17 cellular contexts compared by ENCODE assay signal in genomic region chr15:77623008-77623877, GRCh38. TPM values are rescaled to one million over a fixed set of nuclear protein-coding genes. Genes with fewer than 3 reads are reported as not detected.
A peak's percentile ranks its signal among the peaks of the same experiment; 100 is the strongest.
DNase-seq lines count a peak whose midpoint lies in the region; ATAC-seq and TF ChIP-seq lines count a peak whose summit lies in the region.
"Had no signal": no experiment of that assay in that cellular context is flagged by ENCODE, and none has a peak within 500 bp of the region (broad histone marks: within the 10 kb centered on the region; RNA-seq: fewer than 3 reads in every experiment).

No MANE protein-coding gene starts in this region.

- no peaks in the 10 kb centered on the region for H3K79me2 ChIP-seq in hepatocyte

- intact Hi-C loops in Caco-2 (cut with micrococcal nuclease; ENCODE audit: unreplicated experiment), result no loop called here
- intact Hi-C loops in activated CD4-positive, alpha-beta T cell treated with anti-CD3 and anti-CD28 coated beads for 36 hours (cut with DNase I, micrococcal nuclease), result no loop called here

- no peaks in the 10 kb centered on the region for H3K9me2 ChIP-seq in hepatocyte (replicated peaks; ENCODE audit: insufficient read depth)

- H3K27ac Mint-ChIP-seq in Caco-2 (ENCODE audit: unreplicated experiment), result peak overlapping the region; percentile 1
- peak overlapping the region; percentile 78 for H3K27ac Mint-ChIP-seq in neural crest cell (ENCODE audit: unreplicated experiment)
- H3K27ac Mint-ChIP-seq in activated CD4-positive, alpha-beta T cell treated with anti-CD3 and anti-CD28 coated beads for 36 hours, result no peak overlapping the region
- H3K27ac Mint-ChIP-seq: activated naive CD8-positive, alpha-beta T cell; activated T-cell treated with anti-CD3 and anti-CD28 coated beads, Interleukin-2, amount 50 U/mL, for 72 hours had no signal

- no peaks in the 10 kb centered on the region for H4K20me1 ChIP-seq in hepatocyte (ENCODE audit: insufficient read depth, poor library complexity, severe bottlenecking)

- H3K9me3 ChIP-seq in Caco-2, result no peaks in the 10 kb centered on the region
- no peaks in the 10 kb centered on the region for H3K9me3 ChIP-seq in HUES64 (ENCODE audit: insufficient read depth, low read depth, low read length)
- no peaks in the 10 kb centered on the region for H3K9me3 ChIP-seq in hepatocyte (ENCODE audit: low read depth)
- H3K9me3 ChIP-seq: colonic mucosa, heart left ventricle, neutrophil, spleen had no signal

- TF ChIP-seq CTCF in Caco-2 (IDR thresholded peaks at IDR 0.05; ENCODE audit: insufficient read depth in 1 of 2, low read depth in 1 of 2, low read length in 1 of 2, severe bottlenecking in 1 of 2, unreplicated experiment in 1 of 2), result no peak
- TF ChIP-seq CTCF in hepatocyte (IDR thresholded peaks at IDR 0.05; ENCODE audit: poor library complexity), result no peak
- no peak for TF ChIP-seq CTCF in neural crest cell (conservative IDR thresholded peaks at IDR 0.05)

- no peak overlapping the region for H3K4me3 ChIP-seq in Caco-2 (ENCODE audit: low read depth, low read length)
- no peak overlapping the region for H3K4me3 ChIP-seq in HUES64 (ENCODE audit: low read length)
- H3K4me3 ChIP-seq in hepatocyte, result no peak overlapping the region
- H3K4me3 ChIP-seq: colonic mucosa, heart left ventricle, spleen had no signal

- no TSS peak for BruUV-seq in Caco-2 (replicated peaks; lab: Mats Ljungman, UMichigan)

- no peak for DNase-seq in Caco-2
- peak; percentile 49 for DNase-seq in hepatocyte (ENCODE audit: low spot score)
- no peak for DNase-seq in neural crest cell (ENCODE audit: low read depth, low spot score)
- DNase-seq in glomerular visceral epithelial cell (ENCODE audit: extremely low spot score), result no peak
- no peak for DNase-seq in activated CD4-positive, alpha-beta T cell treated with anti-CD3 and anti-CD28 coated beads for 36 hours
- no peak for DNase-seq in NCI-H2107 treated with DMSO at 0.1 percent for 48 hours (lab: John Stamatoyannopoulos, UW; ENCODE audit: unreplicated experiment)
- DNase-seq: activated T-cell treated with anti-CD3 and anti-CD28 coated beads, Interleukin-2, amount 50 U/mL, for 72 hours; colonic mucosa; heart left ventricle; kidney glomerular epithelial cell; NCI-H1105 treated with DMSO at 0.1 percent for 48 hours; spleen; stimulated activated CD8-positive, alpha-beta memory T cell treated with anti-CD3 and anti-CD28 coated beads, Interleukin-4, amount 100 ng/mL, for 48 hours had no signal

- H3K27ac ChIP-seq in HUES64 (ENCODE audit: low read depth, low read length), result peak overlapping the region; percentile 86
- H3K27ac ChIP-seq in hepatocyte, result peak overlapping the region; percentile 51
- H3K27ac ChIP-seq: colonic mucosa, heart left ventricle, neutrophil, spleen had no signal

- no peak for ATAC-seq in activated CD4-positive, alpha-beta T cell treated with anti-CD3 and anti-CD28 coated beads for 36 hours
- ATAC-seq: activated T-cell treated with anti-CD3 and anti-CD28 coated beads, Interleukin-2, amount 50 U/mL, for 72 hours had no signal

- 14% methylated on average over 14 of the region's 19 CpGs for WGBS in HUES64
- WGBS in hepatocyte (ENCODE audit: low lambda C conversion rate, missing lambda C conversion rate), result 41% methylated on average over 11 of the region's 19 CpGs

- H3K4me1 Mint-ChIP-seq in Caco-2 (ENCODE audit: low read depth, unreplicated experiment) (peaks cover 13% of the 10 kb centered on the region), neural crest cell (peaks cover 34% of the 10 kb centered on the region)
- no peaks in the 10 kb centered on the region for H3K4me1 Mint-ChIP-seq in activated CD4-positive, alpha-beta T cell treated with anti-CD3 and anti-CD28 coated beads for 36 hours

- H3K27me3 ChIP-seq in Caco-2 (replicated peaks; ENCODE audit: control insufficient read depth, insufficient read depth, low read length) (no peaks in the 10 kb centered on the region), HUES64 (ENCODE audit: insufficient read depth, low read length) (no peaks in the 10 kb centered on the region), hepatocyte (no peaks in the 10 kb centered on the region)
- H3K27me3 ChIP-seq: colonic mucosa, heart left ventricle had no signal

- H3K9ac ChIP-seq in HUES64 (ENCODE audit: low read depth, low read length), result peak overlapping the region; percentile 53

- peak overlapping the region; percentile 46 for H3K4me2 ChIP-seq in hepatocyte

- no peak overlapping the region for H2AFZ ChIP-seq in hepatocyte

- H3K27me3 Mint-ChIP-seq in Caco-2 (ENCODE audit: insufficient read depth, unreplicated experiment) (no peaks in the 10 kb centered on the region), neural crest cell (ENCODE audit: low read depth) (no peaks in the 10 kb centered on the region)
- no peaks in the 10 kb centered on the region for H3K27me3 Mint-ChIP-seq in activated CD4-positive, alpha-beta T cell treated with anti-CD3 and anti-CD28 coated beads for 36 hours

- H3K36me3 Mint-ChIP-seq in Caco-2 (ENCODE audit: insufficient read depth, unreplicated experiment) (no peaks in the 10 kb centered on the region), neural crest cell (ENCODE audit: low read depth) (peaks cover 4% of the 10 kb centered on the region)
- H3K36me3 Mint-ChIP-seq in activated CD4-positive, alpha-beta T cell treated with anti-CD3 and anti-CD28 coated beads for 36 hours (ENCODE audit: low read depth), result no peaks in the 10 kb centered on the region
- H3K36me3 Mint-ChIP-seq: activated naive CD8-positive, alpha-beta T cell had no signal

- H3K4me1 ChIP-seq in Caco-2, result peaks cover 18% of the 10 kb centered on the region
- H3K4me1 ChIP-seq in HUES64 (ENCODE audit: insufficient read depth, low read length), result peaks cover 42% of the 10 kb centered on the region
- peaks cover 37% of the 10 kb centered on the region for H3K4me1 ChIP-seq in hepatocyte (ENCODE audit: insufficient read depth)
- H3K4me1 ChIP-seq: colonic mucosa had no signal

- H3K4me3 Mint-ChIP-seq in Caco-2 (ENCODE audit: unreplicated experiment), result no peak overlapping the region
- peak overlapping the region; percentile 1 for H3K4me3 Mint-ChIP-seq in neural crest cell
- H3K4me3 Mint-ChIP-seq in activated CD4-positive, alpha-beta T cell treated with anti-CD3 and anti-CD28 coated beads for 36 hours, result no peak overlapping the region
- H3K4me3 Mint-ChIP-seq: activated naive CD8-positive, alpha-beta T cell; activated T-cell treated with anti-CD3 and anti-CD28 coated beads, Interleukin-2, amount 50 U/mL, for 72 hours had no signal

- H3K36me3 ChIP-seq in Caco-2 (ENCODE audit: control insufficient read depth, insufficient read depth, low read length), result no peaks in the 10 kb centered on the region
- peaks cover 4% of the 10 kb centered on the region; the same call in 1 of the 2 replicates for H3K36me3 ChIP-seq in HUES64 (ENCODE audit: insufficient read depth, low read length)
- no peaks in the 10 kb centered on the region for H3K36me3 ChIP-seq in hepatocyte (replicated peaks; ENCODE audit: insufficient read depth, low read depth)
- H3K36me3 ChIP-seq: colonic mucosa, heart left ventricle, neutrophil, spleen had no signal

- POLR2A ChIA-PET in Caco-2 (lab: Charles Lee), result no interaction called here
- POLR2A ChIA-PET in activated CD4-positive, alpha-beta T cell treated with anti-CD3 and anti-CD28 coated beads for 36 hours (lab: Charles Lee), result no interaction called here

- H3K9me3 Mint-ChIP-seq in Caco-2 (ENCODE audit: unreplicated experiment), result no peaks in the 10 kb centered on the region
- H3K9me3 Mint-ChIP-seq in neural crest cell, result no peaks in the 10 kb centered on the region
- H3K9me3 Mint-ChIP-seq in activated CD4-positive, alpha-beta T cell treated with anti-CD3 and anti-CD28 coated beads for 36 hours (ENCODE audit: low read depth), result no peaks in the 10 kb centered on the region
- H3K9me3 Mint-ChIP-seq: activated T-cell treated with anti-CD3 and anti-CD28 coated beads, Interleukin-2, amount 50 U/mL, for 72 hours had no signal

- CTCF ChIA-PET in Caco-2 (lab: Charles Lee), result interaction anchor here (0.6 to 1.7 kb wide), 2 partner anchors 10 to 54 kb away, joined by 3 to 18 read pairs; partner anchors contain the start of gene LINGO1
- CTCF ChIA-PET in activated CD4-positive, alpha-beta T cell treated with anti-CD3 and anti-CD28 coated beads for 36 hours (lab: Charles Lee), result no interaction called here

RNA-seq across cellular contexts. Expression of gene LINGO1, which starts 9.5 kb away (rescaled TPM):
- total RNA-seq in Caco-2 (2022) (1.3 and 1.4 TPM in 2 replicates), hepatocyte (3.3 and 4.3 TPM in 2 replicates), neural crest cell (31.0 and 36.8 TPM in 2 replicates)
- polyA plus RNA-seq in HUES64 (2013, experiment 1 of 2), result 31.0 TPM
- polyA plus RNA-seq in HUES64 (2013, experiment 2 of 2), result 31.2 TPM
- polyA plus RNA-seq in hepatocyte, result 5.1 and 8.1 TPM in 2 replicates
- total RNA-seq in activated CD4-positive, alpha-beta T cell treated with anti-CD3 and anti-CD28 coated beads for 36 hours, result not detected
- total RNA-seq: T-helper 2 cell treated with Interferon-gamma antibody and Interleukin-4, amounts not matched to agents 100 ng/mL and 5 ng/mL, for 36 hours had no signal
